ENCODE assay signal across 4 cellular contexts in the genomic region with DNA sequence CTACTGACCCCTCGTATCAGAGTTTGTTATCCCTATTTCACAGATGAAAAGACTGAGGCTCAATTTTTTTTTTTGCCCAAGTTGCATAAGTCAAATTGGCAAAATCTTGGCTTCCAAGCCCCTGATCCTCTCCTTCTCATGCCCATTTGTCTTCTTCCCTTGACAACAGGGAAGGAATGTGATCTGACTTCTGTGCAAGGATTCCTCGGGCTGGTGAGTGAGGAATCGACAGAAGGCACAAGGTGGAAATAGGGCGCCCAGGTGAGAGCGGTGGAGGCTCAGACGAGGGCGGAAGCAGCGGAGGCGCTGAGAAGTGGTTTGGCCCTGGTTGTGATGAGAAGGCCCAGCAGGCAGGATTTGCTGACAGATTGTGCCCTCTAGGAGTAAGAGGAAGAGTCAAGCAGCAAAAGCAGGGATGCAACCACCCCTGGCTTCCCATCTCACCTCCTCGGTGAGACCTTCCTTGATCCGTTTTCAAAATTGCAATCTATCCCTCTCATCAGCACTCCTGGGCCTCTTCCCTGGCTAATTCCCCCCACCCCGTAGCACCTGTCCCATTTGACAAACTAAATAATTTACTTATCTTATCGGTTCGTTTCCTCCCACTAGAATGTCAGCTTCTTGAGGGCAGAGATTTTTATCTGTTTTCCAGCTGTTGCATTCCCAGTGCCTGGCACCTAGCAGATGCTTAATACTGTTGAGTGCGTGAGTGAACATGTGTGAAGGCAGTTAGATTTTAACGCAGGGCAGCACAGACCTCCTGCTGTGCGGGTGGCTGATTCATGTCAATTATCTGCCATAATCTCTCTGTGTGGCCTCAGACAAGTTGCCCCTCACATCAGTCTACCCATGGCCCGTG.
TF ChIP-seq lines count a peak whose summit lies in the region.

No MANE protein-coding gene starts in this region.

TF ChIP-seq in A549, 52 proteins besides CTCF, POLR2A, EP300 and RAD21:
- TF ChIP-seq, protein P1, sequence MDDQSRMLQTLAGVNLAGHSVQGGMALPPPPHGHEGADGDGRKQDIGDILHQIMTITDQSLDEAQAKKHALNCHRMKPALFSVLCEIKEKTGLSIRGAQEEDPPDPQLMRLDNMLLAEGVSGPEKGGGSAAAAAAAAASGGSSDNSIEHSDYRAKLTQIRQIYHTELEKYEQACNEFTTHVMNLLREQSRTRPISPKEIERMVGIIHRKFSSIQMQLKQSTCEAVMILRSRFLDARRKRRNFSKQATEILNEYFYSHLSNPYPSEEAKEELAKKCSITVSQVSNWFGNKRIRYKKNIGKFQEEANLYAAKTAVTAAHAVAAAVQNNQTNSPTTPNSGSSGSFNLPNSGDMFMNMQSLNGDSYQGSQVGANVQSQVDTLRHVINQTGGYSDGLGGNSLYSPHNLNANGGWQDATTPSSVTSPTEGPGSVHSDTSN (IDR thresholded peaks at IDR 0.05) = no peak
- TF ChIP-seq HOXB5 (CRISPR knock-in tag; IDR thresholded peaks at IDR 0.05) (no peak), KDM1A (IDR thresholded peaks at IDR 0.05; ENCODE audit: low read depth) (no peak), TFCP2L1 (CRISPR knock-in tag; IDR thresholded peaks at IDR 0.05) (no peak), HOXA7 (CRISPR knock-in tag; IDR thresholded peaks at IDR 0.05) (no peak)
TF ChIP-seq in A549: peak in this region for 0.

TF ChIP-seq in HEK293, 187 proteins besides CTCF, POLR2A, EP300 and RAD21:
- TF ChIP-seq SCRT2 (tag by site-specific recombination; IDR thresholded peaks at IDR 0.05) (peak; percentile 65; the same call in 1 of the 2 replicates), MZF1 (tag by site-specific recombination; IDR thresholded peaks at IDR 0.05; ENCODE audit: borderline replicate concordance) (no peak), GLIS1 (tag by site-specific recombination; IDR thresholded peaks at IDR 0.05) (peak; percentile 70), GFI1B (tag by site-specific recombination; IDR thresholded peaks at IDR 0.05) (no peak), BCL11B (tag by site-specific recombination; IDR thresholded peaks at IDR 0.05; ENCODE audit: low read depth) (no peak), ZIC2 (tag by site-specific recombination; IDR thresholded peaks at IDR 0.05) (peak; percentile 74; the same call in 1 of the 2 replicates), ZNF48 (tag by site-specific recombination; IDR thresholded peaks at IDR 0.05) (no peak), ZNF184 (tag by site-specific recombination; IDR thresholded peaks at IDR 0.05) (no peak), ZNF133 (tag by site-specific recombination; IDR thresholded peaks at IDR 0.05) (no peak), ZNF510 (tag by site-specific recombination; IDR thresholded peaks at IDR 0.05; ENCODE audit: insufficient replicate concordance) (no peak), ZNF623 (tag by site-specific recombination; IDR thresholded peaks at IDR 0.05) (no peak), ZNF146 (tag by site-specific recombination; IDR thresholded peaks at IDR 0.05) (no peak), KLF10 (tag by site-specific recombination; IDR thresholded peaks at IDR 0.05) (no peak), ZNF561 (tag by site-specific recombination; IDR thresholded peaks at IDR 0.05; ENCODE audit: borderline replicate concordance) (no peak), ZNF585B (tag by site-specific recombination; IDR thresholded peaks at IDR 0.05) (no peak), ZNF621 (tag by site-specific recombination; IDR thresholded peaks at IDR 0.05) (no peak)
- TF ChIP-seq, protein P2, sequence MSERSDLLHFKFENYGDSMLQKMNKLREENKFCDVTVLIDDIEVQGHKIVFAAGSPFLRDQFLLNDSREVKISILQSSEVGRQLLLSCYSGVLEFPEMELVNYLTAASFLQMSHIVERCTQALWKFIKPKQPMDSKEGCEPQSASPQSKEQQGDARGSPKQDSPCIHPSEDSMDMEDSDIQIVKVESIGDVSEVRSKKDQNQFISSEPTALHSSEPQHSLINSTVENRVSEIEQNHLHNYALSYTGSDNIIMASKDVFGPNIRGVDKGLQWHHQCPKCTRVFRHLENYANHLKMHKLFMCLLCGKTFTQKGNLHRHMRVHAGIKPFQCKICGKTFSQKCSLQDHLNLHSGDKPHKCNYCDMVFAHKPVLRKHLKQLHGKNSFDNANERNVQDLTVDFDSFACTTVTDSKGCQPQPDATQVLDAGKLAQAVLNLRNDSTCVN (tag by site-specific recombination; optimal IDR thresholded peaks at IDR 0.05) = peak; percentile 10
- TF ChIP-seq, protein P3, sequence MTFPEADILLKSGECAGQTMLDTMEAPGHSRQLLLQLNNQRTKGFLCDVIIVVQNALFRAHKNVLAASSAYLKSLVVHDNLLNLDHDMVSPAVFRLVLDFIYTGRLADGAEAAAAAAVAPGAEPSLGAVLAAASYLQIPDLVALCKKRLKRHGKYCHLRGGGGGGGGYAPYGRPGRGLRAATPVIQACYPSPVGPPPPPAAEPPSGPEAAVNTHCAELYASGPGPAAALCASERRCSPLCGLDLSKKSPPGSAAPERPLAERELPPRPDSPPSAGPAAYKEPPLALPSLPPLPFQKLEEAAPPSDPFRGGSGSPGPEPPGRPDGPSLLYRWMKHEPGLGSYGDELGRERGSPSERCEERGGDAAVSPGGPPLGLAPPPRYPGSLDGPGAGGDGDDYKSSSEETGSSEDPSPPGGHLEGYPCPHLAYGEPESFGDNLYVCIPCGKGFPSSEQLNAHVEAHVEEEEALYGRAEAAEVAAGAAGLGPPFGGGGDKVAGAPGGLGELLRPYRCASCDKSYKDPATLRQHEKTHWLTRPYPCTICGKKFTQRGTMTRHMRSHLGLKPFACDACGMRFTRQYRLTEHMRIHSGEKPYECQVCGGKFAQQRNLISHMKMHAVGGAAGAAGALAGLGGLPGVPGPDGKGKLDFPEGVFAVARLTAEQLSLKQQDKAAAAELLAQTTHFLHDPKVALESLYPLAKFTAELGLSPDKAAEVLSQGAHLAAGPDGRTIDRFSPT (tag by site-specific recombination; IDR thresholded peaks at IDR 0.05) = peak; percentile 22; the same call in 1 of the 2 replicates

TF ChIP-seq in HepG2, 621 proteins besides CTCF, POLR2A, EP300 and RAD21:
- no peak for TF ChIP-seq KDM1A (CRISPR knock-in tag; IDR thresholded peaks at IDR 0.05)
- TF ChIP-seq ZNF180 (CRISPR knock-in tag; IDR thresholded peaks at IDR 0.05; ENCODE audit: borderline replicate concordance, low read depth) = no peak
- TF ChIP-seq ZNF335 (CRISPR knock-in tag; IDR thresholded peaks at IDR 0.05) = no peak
- TF ChIP-seq, protein P4, sequence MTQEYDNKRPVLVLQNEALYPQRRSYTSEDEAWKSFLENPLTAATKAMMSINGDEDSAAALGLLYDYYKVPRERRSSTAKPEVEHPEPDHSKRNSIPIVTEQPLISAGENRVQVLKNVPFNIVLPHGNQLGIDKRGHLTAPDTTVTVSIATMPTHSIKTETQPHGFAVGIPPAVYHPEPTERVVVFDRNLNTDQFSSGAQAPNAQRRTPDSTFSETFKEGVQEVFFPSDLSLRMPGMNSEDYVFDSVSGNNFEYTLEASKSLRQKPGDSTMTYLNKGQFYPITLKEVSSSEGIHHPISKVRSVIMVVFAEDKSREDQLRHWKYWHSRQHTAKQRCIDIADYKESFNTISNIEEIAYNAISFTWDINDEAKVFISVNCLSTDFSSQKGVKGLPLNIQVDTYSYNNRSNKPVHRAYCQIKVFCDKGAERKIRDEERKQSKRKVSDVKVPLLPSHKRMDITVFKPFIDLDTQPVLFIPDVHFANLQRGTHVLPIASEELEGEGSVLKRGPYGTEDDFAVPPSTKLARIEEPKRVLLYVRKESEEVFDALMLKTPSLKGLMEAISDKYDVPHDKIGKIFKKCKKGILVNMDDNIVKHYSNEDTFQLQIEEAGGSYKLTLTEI (CRISPR knock-in tag; conservative IDR thresholded peaks at IDR 0.05) = no peak
- no peak for TF ChIP-seq SMARCE1 (IDR thresholded peaks at IDR 0.05; ENCODE audit: borderline replicate concordance)
- peak; percentile 73; the same call in 1 of the 2 replicates for TF ChIP-seq ZNF629 (CRISPR knock-in tag; conservative IDR thresholded peaks at IDR 0.05)

TF ChIP-seq in HEK293T, 16 proteins besides CTCF, POLR2A, EP300 and RAD21:
- no peak for TF ChIP-seq SP1 (IDR thresholded peaks at IDR 0.05)
